13 cellular contexts compared by ENCODE assay signal in genomic region chr7:55120501-55121198, GRCh38.
DNase-seq lines count a peak whose midpoint lies in the region; ATAC-seq and TF ChIP-seq lines count a peak whose summit lies in the region.
"Had no signal": no experiment of that assay in that cellular context is flagged by ENCODE, and none has a peak within 500 bp of the region (broad histone marks: within the 10 kb centered on the region; RNA-seq: fewer than 3 reads in every experiment).

No MANE protein-coding gene starts in this region.

- H3K4me1 Mint-ChIP-seq in GM23338: no peaks in the 10 kb centered on the region

- no peak overlapping the region for H3K4me3 Mint-ChIP-seq in GM23338
- H3K4me3 Mint-ChIP-seq: stimulated activated naive CD8-positive, alpha-beta T cell treated with anti-CD3 and anti-CD28 coated beads, Interleukin-15, Interleukin-2, amounts not matched to agents 100 ng/mL and 50 ng/mL, for 24 hours had no signal

- H3K36me3 ChIP-seq in osteoblast (ENCODE audit: insufficient read depth, low read length): no peaks in the 10 kb centered on the region
- H3K36me3 ChIP-seq in GM23338 (ENCODE audit: insufficient read depth): no peaks in the 10 kb centered on the region

- H3K9me2 ChIP-seq in GM23338 (ENCODE audit: insufficient read depth): no peaks in the 10 kb centered on the region

- H3K27me3 ChIP-seq in osteoblast (ENCODE audit: insufficient read depth, low read length) (no peaks in the 10 kb centered on the region), GM23338 (ENCODE audit: insufficient read depth) (no peaks in the 10 kb centered on the region)

- H3K4me3 ChIP-seq in osteoblast (ENCODE audit: insufficient read depth, low read length): no peak overlapping the region
- no peak overlapping the region for H3K4me3 ChIP-seq in GM23338

- peak overlapping the region; percentile 10 for H3K4me2 ChIP-seq in osteoblast (ENCODE audit: insufficient read depth, low read length)
- no peak overlapping the region for H3K4me2 ChIP-seq in GM23338

- no peaks in the 10 kb centered on the region for H3K27me3 Mint-ChIP-seq in GM23338 (ENCODE audit: insufficient read depth, low read depth, poor library complexity)

- H3K4me1 ChIP-seq in osteoblast (ENCODE audit: insufficient read depth, low read length): peaks cover 30% of the 10 kb centered on the region
- no peaks in the 10 kb centered on the region for H3K4me1 ChIP-seq in GM23338 (ENCODE audit: insufficient read depth)

- H3K79me2 ChIP-seq in osteoblast (ENCODE audit: insufficient read depth, low read length) (peaks cover 90% of the 10 kb centered on the region), GM23338 (replicated peaks; ENCODE audit: insufficient read depth) (no peaks in the 10 kb centered on the region)

- no peaks in the 10 kb centered on the region for H3K9me3 Mint-ChIP-seq in GM23338
- H3K9me3 Mint-ChIP-seq: stimulated activated naive CD8-positive, alpha-beta T cell treated with anti-CD3 and anti-CD28 coated beads, Interleukin-15, Interleukin-2, amounts not matched to agents 100 ng/mL and 50 ng/mL, for 24 hours had no signal

- no peaks in the 10 kb centered on the region for H3K36me3 Mint-ChIP-seq in GM23338 (ENCODE audit: low read depth)

- H3F3A ChIP-seq in GM23338 (replicated peaks; ENCODE audit: low read depth): no peaks in the 10 kb centered on the region

- no peaks in the 10 kb centered on the region for H3K9me3 ChIP-seq in osteoblast (ENCODE audit: low read depth, low read length)

- TF ChIP-seq CTCF in osteoblast (IDR thresholded peaks at IDR 0.05; ENCODE audit: extremely low read depth, low read depth, low read length) (no peak), GM23338 (conservative IDR thresholded peaks at IDR 0.05; ENCODE audit: low read depth in 2 of 2) (no peak)

- peak overlapping the region; percentile 60 for H3K27ac ChIP-seq in osteoblast (ENCODE audit: low read depth, low read length)
- H3K27ac ChIP-seq in GM23338 (ENCODE audit: low read depth): no peak overlapping the region

- DNase-seq in AG20443 (ENCODE audit: low spot score): peak; percentile 82
- peak; percentile 27 for DNase-seq in NCI-H2196 treated with DMSO at 0.1 percent for 48 hours (lab: John Stamatoyannopoulos, UW; ENCODE audit: unreplicated experiment)
- peak; percentile 87 for DNase-seq in fibroblast of peridontal ligament (ENCODE audit: extremely low read depth)
- DNase-seq in osteoblast (ENCODE audit: insufficient read length, low spot score, missing footprints): no peak
- DNase-seq in cerebellum (ENCODE audit: low spot score): no peak
- DNase-seq in stimulated activated CD4-positive, alpha-beta T cell treated with anti-CD3 and anti-CD28 coated beads, Interleukin-12 subunit alpha, Interleukin-12 subunit beta, amount 100 ng/mL, for 4 hours: no peak
- no peak for DNase-seq in GM23338 (ENCODE audit: low spot score)
- DNase-seq: activated CD4-positive, CD25-positive, alpha-beta regulatory T cell treated with anti-CD3 and anti-CD28 coated beads, Interleukin-2, amount 50 U/mL, for 72 hours; activated gamma-delta T cell treated with Interleukin-2 at 50 U/mL for 16 hours; effector CD8-positive, alpha-beta T cell; kidney glomerular epithelial cell had no signal

- H4K20me1 ChIP-seq in osteoblast (ENCODE audit: insufficient read depth, low read length): no peaks in the 10 kb centered on the region
- H4K20me1 ChIP-seq in GM23338 (replicated peaks; ENCODE audit: insufficient read depth): no peaks in the 10 kb centered on the region

- no peak overlapping the region for H2AFZ ChIP-seq in osteoblast (ENCODE audit: low read length)
- H2AFZ ChIP-seq in GM23338: no peak overlapping the region

- no peak overlapping the region for H3K27ac Mint-ChIP-seq in GM23338
- H3K27ac Mint-ChIP-seq: stimulated activated naive CD8-positive, alpha-beta T cell treated with anti-CD3 and anti-CD28 coated beads, Interleukin-15, Interleukin-2, amounts not matched to agents 100 ng/mL and 50 ng/mL, for 24 hours had no signal

- ATAC-seq in HG02798 (IDR thresholded peaks at IDR 0.05; ENCODE audit: poor library complexity, unreplicated experiment) (no peak), GM23338 (no peak)

TF ChIP-seq in GM23338, 12 proteins besides CTCF, POLR2A, EP300 and RAD21 (continues in another document):
- TF ChIP-seq, protein P1, sequence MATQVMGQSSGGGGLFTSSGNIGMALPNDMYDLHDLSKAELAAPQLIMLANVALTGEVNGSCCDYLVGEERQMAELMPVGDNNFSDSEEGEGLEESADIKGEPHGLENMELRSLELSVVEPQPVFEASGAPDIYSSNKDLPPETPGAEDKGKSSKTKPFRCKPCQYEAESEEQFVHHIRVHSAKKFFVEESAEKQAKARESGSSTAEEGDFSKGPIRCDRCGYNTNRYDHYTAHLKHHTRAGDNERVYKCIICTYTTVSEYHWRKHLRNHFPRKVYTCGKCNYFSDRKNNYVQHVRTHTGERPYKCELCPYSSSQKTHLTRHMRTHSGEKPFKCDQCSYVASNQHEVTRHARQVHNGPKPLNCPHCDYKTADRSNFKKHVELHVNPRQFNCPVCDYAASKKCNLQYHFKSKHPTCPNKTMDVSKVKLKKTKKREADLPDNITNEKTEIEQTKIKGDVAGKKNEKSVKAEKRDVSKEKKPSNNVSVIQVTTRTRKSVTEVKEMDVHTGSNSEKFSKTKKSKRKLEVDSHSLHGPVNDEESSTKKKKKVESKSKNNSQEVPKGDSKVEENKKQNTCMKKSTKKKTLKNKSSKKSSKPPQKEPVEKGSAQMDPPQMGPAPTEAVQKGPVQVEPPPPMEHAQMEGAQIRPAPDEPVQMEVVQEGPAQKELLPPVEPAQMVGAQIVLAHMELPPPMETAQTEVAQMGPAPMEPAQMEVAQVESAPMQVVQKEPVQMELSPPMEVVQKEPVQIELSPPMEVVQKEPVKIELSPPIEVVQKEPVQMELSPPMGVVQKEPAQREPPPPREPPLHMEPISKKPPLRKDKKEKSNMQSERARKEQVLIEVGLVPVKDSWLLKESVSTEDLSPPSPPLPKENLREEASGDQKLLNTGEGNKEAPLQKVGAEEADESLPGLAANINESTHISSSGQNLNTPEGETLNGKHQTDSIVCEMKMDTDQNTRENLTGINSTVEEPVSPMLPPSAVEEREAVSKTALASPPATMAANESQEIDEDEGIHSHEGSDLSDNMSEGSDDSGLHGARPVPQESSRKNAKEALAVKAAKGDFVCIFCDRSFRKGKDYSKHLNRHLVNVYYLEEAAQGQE (IDR thresholded peaks at IDR 0.05; ENCODE audit: unreplicated experiment): no peak
- TF ChIP-seq EZH2phosphoT487 (IDR thresholded peaks at IDR 0.05; ENCODE audit: unreplicated experiment) (no peak), ZNF462 (CRISPR knock-in tag; IDR thresholded peaks at IDR 0.05) (no peak), ZNF331 (CRISPR knock-in tag; IDR thresholded peaks at IDR 0.05; ENCODE audit: low read depth) (no peak)

Comparison
In these comparisons a context has a peak if more than half of its experiments do, and no peak if none do; other contexts are left out.
1. DNase-seq: peak in AG20443 (single experiment), NCI-H2196 treated with DMSO at 0.1 percent for 48 hours (single experiment) and fibroblast of peridontal ligament (single experiment); none in osteoblast (single experiment), cerebellum (single experiment), stimulated activated CD4-positive, alpha-beta T cell treated with anti-CD3 and anti-CD28 coated beads, Interleukin-12 subunit alpha, Interleukin-12 subunit beta, amount 100 ng/mL, for 4 hours (single experiment) and GM23338 (single experiment).